In genomic region chr1:32611859-32612188, GRCh38 we compare ENCODE assay signal across 8 cellular contexts. TPM values are rescaled to one million over a fixed set of nuclear protein-coding genes. Genes with fewer than 3 reads are reported as not detected.
DNase-seq lines count a peak whose midpoint lies in the region; ATAC-seq, FAIRE-seq and TF ChIP-seq lines count a peak whose summit lies in the region.

No MANE protein-coding gene starts in this region.

- H3K4me1 ChIP-seq in cardiac muscle cell (ENCODE audit: low read depth) (no peaks in the 10 kb centered on the region), K562 (replicated peaks in 1 of 2; ENCODE audit: control insufficient read depth in 2 of 2, insufficient read depth in 2 of 2, low read length in 2 of 2) (peaks cover 4 to 15% of the 10 kb centered on the region in 2 experiments; a peak in 3 of 5 replicates), mesenchymal stem cell (ENCODE audit: control insufficient read depth, insufficient read depth, low read depth, low read length) (peaks cover 4% of the 10 kb centered on the region), upper lobe of right lung (peaks cover 10% of the 10 kb centered on the region)

- no peak overlapping the region for H2BK120ac ChIP-seq in mesenchymal stem cell (ENCODE audit: low read depth, low read length)

- no peaks in the 10 kb centered on the region for H3K36me3 ChIP-seq in cardiac muscle cell
- no peaks in the 10 kb centered on the region for H3K36me3 ChIP-seq in K562 (ENCODE audit: control insufficient read depth, insufficient read depth, low read length)
- H3K36me3 ChIP-seq in mesenchymal stem cell (ENCODE audit: control insufficient read depth in 1 of 2, insufficient read depth in 2 of 2, low read depth in 1 of 2, low read length in 2 of 2) = peaks cover 0 to 7% of the 10 kb centered on the region in 2 experiments
- H3K36me3 ChIP-seq in upper lobe of right lung = no peaks in the 10 kb centered on the region

- DNase-seq in cardiac muscle cell (ENCODE audit: low read depth in 1 of 2, low spot score in 1 of 2) = no peak
- DNase-seq in Right ventricle myocardium inferior (ENCODE audit: missing footprints) = no peak
- DNase-seq in K562 (ENCODE audit: extremely low read depth in 1 of 4, low spot score in 3 of 4) = no peak
- no peak for DNase-seq in mesenchymal stem cell
- DNase-seq in upper lobe of right lung = no peak
- DNase-seq in NCI-H1048 (lab: John Stamatoyannopoulos, UW) = no peak
- no peak for DNase-seq in cerebellar nuclear complex (lab: John Stamatoyannopoulos, UW)

- H3K4me3 ChIP-seq in cardiac muscle cell (peak overlapping the region; percentile 25), K562 (no peak overlapping the region), mesenchymal stem cell (ENCODE audit: insufficient read depth in 1 of 2, low read depth in 1 of 2, low read length in 2 of 2) (peak overlapping the region; percentile 18 to 83), upper lobe of right lung (peak overlapping the region; percentile 60)

- H3K9me3 ChIP-seq in cardiac muscle cell (ENCODE audit: low read depth) = no peaks in the 10 kb centered on the region
- no peaks in the 10 kb centered on the region for H3K9me3 ChIP-seq in K562 (replicated peaks; ENCODE audit: control insufficient read depth, insufficient read depth, low read depth, low read length)
- H3K9me3 ChIP-seq in mesenchymal stem cell (ENCODE audit: control insufficient read depth, low read length) = no peaks in the 10 kb centered on the region
- H3K9me3 ChIP-seq in upper lobe of right lung = no peaks in the 10 kb centered on the region

- no peaks in the 10 kb centered on the region for H3K79me2 ChIP-seq in K562 (ENCODE audit: control insufficient read depth, insufficient read depth, low read length)

- H4K91ac ChIP-seq in mesenchymal stem cell (ENCODE audit: low read length) = no peak overlapping the region

- H3K18ac ChIP-seq in mesenchymal stem cell (ENCODE audit: low read depth in 1 of 2, low read length in 2 of 2) = peak overlapping the region in 1 of 2 experiments; percentile 73

- no peaks in the 10 kb centered on the region for H3K9me1 ChIP-seq in K562 (ENCODE audit: control insufficient read depth, insufficient read depth, low read length)

- intact Hi-C loops in Right ventricle myocardium inferior (cut with DNase I) (no loop called here), K562 (cut with micrococcal nuclease) (no loop called here), upper lobe of right lung (cut with DNase I) (no loop called here)

- no peak for FAIRE-seq in K562 (lab: Jason Lieb, UNC)

- peaks cover 3% of the 10 kb centered on the region for H3K79me1 ChIP-seq in mesenchymal stem cell (replicated peaks; ENCODE audit: low read length, poor library complexity, severe bottlenecking)

- no peak overlapping the region for H2BK15ac ChIP-seq in mesenchymal stem cell (ENCODE audit: low read depth, poor library complexity, severe bottlenecking)

- CTCF ChIA-PET in K562 (lab: Yijun Ruan, JAX; ENCODE audit: low intra/inter-chr PET ratio) = no interaction called here

- H3K4ac ChIP-seq in mesenchymal stem cell (ENCODE audit: low read depth in 1 of 2, low read length in 2 of 2) = no peak overlapping the region

- H4K20me1 ChIP-seq in K562 (replicated peaks; ENCODE audit: control insufficient read depth, insufficient read depth, low read length) = no peaks in the 10 kb centered on the region

- no peak for TF ChIP-seq EP300 in K562 (IDR thresholded peaks at IDR 0.05; ENCODE audit: low read length)

- peak overlapping the region; percentile 60 for H2AFZ ChIP-seq in K562 (ENCODE audit: low read depth, low read length)
- peak overlapping the region; percentile 91 for H2AFZ ChIP-seq in mesenchymal stem cell (ENCODE audit: low read depth, low read length)

- peak overlapping the region in 1 of 2 experiments; percentile 79; a peak in 1 of 4 replicates for H3K9ac ChIP-seq in K562 (ENCODE audit: insufficient read depth in 1 of 2, low read depth in 2 of 2, low read length in 2 of 2)
- peak overlapping the region; percentile 73 for H3K9ac ChIP-seq in mesenchymal stem cell (ENCODE audit: low read length)

- H2BK5ac ChIP-seq in mesenchymal stem cell (ENCODE audit: low read depth, low read length, poor library complexity, severe bottlenecking) = no peak overlapping the region

- no peak overlapping the region for H4K8ac ChIP-seq in mesenchymal stem cell (ENCODE audit: low read length)

- BruUV-seq in K562 (replicated peaks; lab: Mats Ljungman, UMichigan) = no TSS peak

- TF ChIP-seq POLR2A in K562 (conservative IDR thresholded peaks at IDR 0.05) = no peak

- 70% methylated on average over 11 of the region's 12 CpGs for WGBS in K562 (ENCODE audit: insufficient coverage, low coverage, missing lambda C conversion rate)
- WGBS in mesenchymal stem cell = 26% methylated on average over 9 of the region's 12 CpGs

- no peak overlapping the region for H3K23ac ChIP-seq in mesenchymal stem cell (ENCODE audit: low read length in 2 of 2)

- TF ChIP-seq RAD21 in K562 (CRISPR knock-in tag; conservative IDR thresholded peaks at IDR 0.05 in 1 of 2, IDR thresholded peaks at IDR 0.05 in 1 of 2) = no peak

- H2BK12ac ChIP-seq in mesenchymal stem cell (ENCODE audit: low read length in 2 of 2) = no peak overlapping the region

- TF ChIP-seq CTCF in cardiac muscle cell (IDR thresholded peaks at IDR 0.05; ENCODE audit: low read depth, low read length) (no peak), K562 (IDR thresholded peaks at IDR 0.05 in 2 of 3, conservative IDR thresholded peaks at IDR 0.05 in 1 of 3; ENCODE audit: insufficient read depth in 2 of 3, low read depth in 1 of 3, low read length in 3 of 3) (no peak), upper lobe of right lung (IDR thresholded peaks at IDR 0.05) (no peak)

- no peak for ATAC-seq in Right ventricle myocardium inferior
- no peak for ATAC-seq in K562
- ATAC-seq in upper lobe of right lung = no peak
- ATAC-seq in GM19455 (IDR thresholded peaks at IDR 0.05; ENCODE audit: unreplicated experiment) = no peak

- H3K14ac ChIP-seq in mesenchymal stem cell (ENCODE audit: low read length in 2 of 2) = no peak overlapping the region

- H3K27me3 ChIP-seq in cardiac muscle cell (no peaks in the 10 kb centered on the region), K562 (ENCODE audit: control insufficient read depth in 2 of 2, insufficient read depth in 2 of 2, low read length in 2 of 2) (peaks cover 4 to 7% of the 10 kb centered on the region in 2 experiments; a peak in 3 of 5 replicates), mesenchymal stem cell (ENCODE audit: control insufficient read depth in 1 of 2, insufficient read depth in 1 of 2, low read length in 2 of 2) (no peaks in the 10 kb centered on the region), upper lobe of right lung (no peaks in the 10 kb centered on the region)

- POLR2A ChIA-PET in K562 (lab: Yijun Ruan, JAX) = no interaction called here

- in situ Hi-C loops in K562 (cut with MboI) = no loop called here

- no peak overlapping the region for H3K4me2 ChIP-seq in K562 (ENCODE audit: insufficient read depth, low read length)
- H3K4me2 ChIP-seq in mesenchymal stem cell (ENCODE audit: low read length, poor library complexity, severe bottlenecking) = peak overlapping the region; percentile 56

- no peak overlapping the region for H2AK5ac ChIP-seq in mesenchymal stem cell (ENCODE audit: low read length, severe bottlenecking)

- H3K27ac ChIP-seq in cardiac muscle cell = no peak overlapping the region
- H3K27ac ChIP-seq in K562 (ENCODE audit: extremely low read depth, low read depth, low read length) = no peak overlapping the region
- no peak overlapping the region for H3K27ac ChIP-seq in mesenchymal stem cell (ENCODE audit: low read length, poor library complexity, severe bottlenecking)
- no peak overlapping the region for H3K27ac ChIP-seq in upper lobe of right lung

RNA-seq across cellular contexts. Expression of gene ZBTB8OS, which starts 38.5 kb away (rescaled TPM):
- total RNA-seq in cardiac muscle cell (31.7 and 37.1 TPM in 2 replicates), Right ventricle myocardium inferior (36.4 TPM), K562 (2014; rRNA removed) (57.8 and 59.0 TPM in 2 replicates), K562 (2014; rRNA removed; fragmentation: Illumina TruSeq; extraction: Trizol) (110 and 130 TPM in 2 replicates), K562 (2015; rRNA removed; fragmentation: Illumina TruSeq; extraction: Trizol) (104 and 107 TPM in 2 replicates), K562 (2021) (54.8 and 65.0 TPM in 2 replicates), upper lobe of right lung (47.8 TPM)
- polyA plus RNA-seq in cardiac muscle cell (52.0 and 66.8 TPM in 2 replicates), K562 (2011; rRNA removed) (86.5 and 114 TPM in 2 replicates), K562 (2014; fragmentation: Illumina TruSeq; extraction: Trizol) (104 TPM in 2 replicates), K562 (2014; fragmentation: Nextera tagmentation; extraction: Ambion mirVana) (100 to 1,000 TPM; 188 to 230 TPM), K562 (2014; rRNA removed) (104 and 133 TPM in 2 replicates)
- total RNA-seq in K562 (2011; cell fraction: chromatin; rRNA removed; ENCODE audit: low replicate concordance) = 58.9 and 105 TPM in 2 replicates
- 34.9 and 36.2 TPM in 2 replicates for total RNA-seq in K562 (2011; cell fraction: nucleolus; rRNA removed)
- total RNA-seq in K562 (2011; cell fraction: nucleoplasm; rRNA removed) = 58.9 and 112 TPM in 2 replicates
- 29.5 and 65.1 TPM in 2 replicates for polyA plus RNA-seq in K562 (2011; cell fraction: cytosol; rRNA removed)
- polyA plus RNA-seq in K562 (2011; cell fraction: nucleus; rRNA removed) = 23.2 and 42.5 TPM in 2 replicates
- polyA plus RNA-seq in K562 (2012) = 63.5 and 115 TPM in 2 replicates
- polyA minus RNA-seq in K562 (2011; rRNA and poly(A)+ RNA removed) = 77.0 and 79.3 TPM in 2 replicates
- polyA minus RNA-seq in K562 (2011; cell fraction: cytosol; rRNA and poly(A)+ RNA removed) = 10.2 and 15.9 TPM in 2 replicates
- 8.2 and 15.6 TPM in 2 replicates for polyA minus RNA-seq in K562 (2011; cell fraction: nucleus; rRNA and poly(A)+ RNA removed)
- polyA plus RNA-seq in mesenchymal stem cell (2013, experiment 1 of 2) = 68.5 TPM
- polyA plus RNA-seq in mesenchymal stem cell (2013, experiment 2 of 2) = 65.5 TPM

RNA-seq across cellular contexts. Expression of gene RBBP4, which starts 39.2 kb away (rescaled TPM):
- 275 and 279 TPM in 2 replicates for total RNA-seq in cardiac muscle cell
- 336 and 405 TPM in 2 replicates for polyA plus RNA-seq in cardiac muscle cell
- total RNA-seq in Right ventricle myocardium inferior = 102 TPM
- total RNA-seq in K562 (2011; cell fraction: chromatin; rRNA removed; ENCODE audit: low replicate concordance) = 328 and 440 TPM in 2 replicates
- 128 and 154 TPM in 2 replicates for total RNA-seq in K562 (2011; cell fraction: nucleolus; rRNA removed)
- 199 and 220 TPM in 2 replicates for total RNA-seq in K562 (2011; cell fraction: nucleoplasm; rRNA removed)
- total RNA-seq in K562 (2014; rRNA removed) = 185 and 228 TPM in 2 replicates
- total RNA-seq in K562 (2014; rRNA removed; fragmentation: Illumina TruSeq; extraction: Trizol) = 321 and 363 TPM in 2 replicates
- total RNA-seq in K562 (2015; rRNA removed; fragmentation: Illumina TruSeq; extraction: Trizol) = 245 and 259 TPM in 2 replicates
- 387 and 409 TPM in 2 replicates for total RNA-seq in K562 (2021)
- 193 and 262 TPM in 2 replicates for polyA plus RNA-seq in K562 (2011; rRNA removed)
- polyA plus RNA-seq in K562 (2011; cell fraction: cytosol; rRNA removed) = 92.5 and 178 TPM in 2 replicates
- 133 and 195 TPM in 2 replicates for polyA plus RNA-seq in K562 (2011; cell fraction: nucleus; rRNA removed)
- polyA plus RNA-seq in K562 (2012) = 259 and 329 TPM in 2 replicates
- 293 and 326 TPM in 2 replicates for polyA plus RNA-seq in K562 (2014; fragmentation: Illumina TruSeq; extraction: Trizol)
- 100 to 1,000 TPM; 248 to 285 TPM for polyA plus RNA-seq in K562 (2014; fragmentation: Nextera tagmentation; extraction: Ambion mirVana)
- polyA plus RNA-seq in K562 (2014; rRNA removed) = 247 and 254 TPM in 2 replicates
- 391 and 487 TPM in 2 replicates for polyA minus RNA-seq in K562 (2011; rRNA and poly(A)+ RNA removed)
- polyA minus RNA-seq in K562 (2011; cell fraction: cytosol; rRNA and poly(A)+ RNA removed) = 178 and 220 TPM in 2 replicates
- 63.1 and 166 TPM in 2 replicates for polyA minus RNA-seq in K562 (2011; cell fraction: nucleus; rRNA and poly(A)+ RNA removed)
- polyA plus RNA-seq in mesenchymal stem cell (2013, experiment 1 of 2) = 84.2 TPM
- 85.6 TPM for polyA plus RNA-seq in mesenchymal stem cell (2013, experiment 2 of 2)
- total RNA-seq in upper lobe of right lung = 156 TPM
